In genomic region chr16:17518441-17518840, GRCh38 we compare ENCODE assay signal across 27 cellular contexts. TPM values are rescaled to one million over a fixed set of nuclear protein-coding genes. Genes with fewer than 3 reads are reported as not detected.
DNase-seq lines count a peak whose midpoint lies in the region; ATAC-seq, FAIRE-seq and TF ChIP-seq lines count a peak whose summit lies in the region.
"Had no signal": no experiment of that assay in that cellular context is flagged by ENCODE, and none has a peak within 500 bp of the region (broad histone marks: within the 10 kb centered on the region; RNA-seq: fewer than 3 reads in every experiment).

No MANE protein-coding gene starts in this region.

- H3K79me2 ChIP-seq in GM12878 (ENCODE audit: control insufficient read depth, insufficient read depth, low read length): no peaks in the 10 kb centered on the region

- RAD21 ChIA-PET in GM12878 (lab: Charles Lee; ENCODE audit: unreplicated experiment): no interaction called here

- POLR2A ChIA-PET in AG04450 (lab: Yijun Ruan, JAX) (interaction anchor here (1.0 kb wide), 1 partner anchor 313 kb away, joined by 4 read pairs; no protein-coding TSS in a partner anchor), GM12878 (lab: Charles Lee) (no interaction called here)

- WGBS in GM12878 (ENCODE audit: insufficient coverage, insufficient replicate concordance, low lambda C conversion rate, missing lambda C conversion rate): 37% methylated on average over 3 of the region's 3 CpGs

- ATAC-seq in GM12878: no peak
- ATAC-seq in foreskin keratinocyte: peak; percentile 61
- no peak for ATAC-seq in sciatic nerve
- no peak for ATAC-seq in GM19351 (IDR thresholded peaks at IDR 0.05; ENCODE audit: unreplicated experiment)
- ATAC-seq: left ventricle myocardium superior, upper lobe of right lung had no signal

- DNase-seq in AG04450 (ENCODE audit: low read depth, low spot score) (no peak), MG63 (peak; percentile 36), GM12878 (ENCODE audit: low read depth, low spot score) (no peak), foreskin keratinocyte (peak; percentile 43 to 70), sciatic nerve (ENCODE audit: low spot score) (no peak), NCI-H1436 treated with DMSO at 0.1 percent for 48 hours (lab: John Stamatoyannopoulos, UW) (no peak), DMS 273 treated with DMSO at 0.1 percent for 48 hours (lab: John Stamatoyannopoulos, UW) (no peak)
- DNase-seq: activated CD4-positive, alpha-beta T cell treated with anti-CD3 and anti-CD28 coated beads for 48 hours; activated naive CD8-positive, alpha-beta T cell treated with anti-CD3 and anti-CD28 coated beads, Interleukin-2, amount 10 ng/mL, durations not matched to agents 7 days and 5 days; C1 segment of cervical spinal cord; GF-D8; GOT3; head of caudate nucleus; left ventricle myocardium superior; NCI-H1930; NCI-H2227 treated with DMSO at 0.1 percent for 48 hours; NCI-H82; OCI-M1; small intestine; stimulated activated CD4-positive, alpha-beta T cell treated with anti-CD3 and anti-CD28 coated beads, Interleukin-4, amount 100 ng/mL, for 1 hour; upper lobe of right lung had no signal

- intact Hi-C loops in GM12878 (cut with micrococcal nuclease; ENCODE audit: unreplicated experiment): no loop called here
- intact Hi-C loops in sciatic nerve (cut with DNase I): no loop called here

- H3K27me3 ChIP-seq in AG04450 (ENCODE audit: control insufficient read depth, insufficient read depth, low read length) (no peaks in the 10 kb centered on the region), MG63 (no peaks in the 10 kb centered on the region), GM12878 (replicated peaks in 1 of 2; ENCODE audit: control insufficient read depth in 2 of 2, insufficient read depth in 2 of 2, low read length in 1 of 2) (no peaks in the 10 kb centered on the region; a peak in 1 of 4 replicates), foreskin keratinocyte (no peaks in the 10 kb centered on the region)
- H3K27me3 ChIP-seq: neural progenitor cell had no signal

- H3K9ac ChIP-seq in GM12878 (ENCODE audit: control insufficient read depth, insufficient read depth, low read length): no peak overlapping the region
- H3K9ac ChIP-seq: neural progenitor cell had no signal

- no peaks in the 10 kb centered on the region for H3K9me3 ChIP-seq in AG04450 (ENCODE audit: control insufficient read depth, insufficient read depth, low read length)
- peaks cover 5% of the 10 kb centered on the region; the same call in 1 of the 2 replicates for H3K9me3 ChIP-seq in MG63
- no peaks in the 10 kb centered on the region for H3K9me3 ChIP-seq in GM12878 (replicated peaks; ENCODE audit: control insufficient read depth, insufficient read depth, low read length)
- H3K9me3 ChIP-seq: prostate gland, upper lobe of right lung had no signal

- no TSS peak for BruUV-seq in GM12878 (replicated peaks; lab: Mats Ljungman, UMichigan)

- CTCF ChIA-PET in AG04450 (lab: Charles Lee): no interaction called here
- CTCF ChIA-PET in GM12878 (lab: Yijun Ruan, JAX): interaction anchor here (1.5 kb wide), 1 partner anchor 60 kb away, joined by 3 read pairs; no protein-coding TSS in a partner anchor

- no peak overlapping the region for H3K4me3 ChIP-seq in AG04450 (ENCODE audit: low read depth, low read length)
- H3K4me3 ChIP-seq in MG63: no peak overlapping the region
- no peak overlapping the region for H3K4me3 ChIP-seq in GM12878
- H3K4me3 ChIP-seq: neural progenitor cell, prostate gland, upper lobe of right lung had no signal

- H3K36me3 ChIP-seq in MG63: no peaks in the 10 kb centered on the region
- no peaks in the 10 kb centered on the region for H3K36me3 ChIP-seq in GM12878 (ENCODE audit: control insufficient read depth in 2 of 2, insufficient read depth in 2 of 2, low read length in 1 of 2)
- H3K36me3 ChIP-seq: neural progenitor cell, prostate gland, upper lobe of right lung had no signal

- H3K27ac ChIP-seq in AG04450 (ENCODE audit: low read depth, low read length): peak overlapping the region; percentile 78
- H3K27ac ChIP-seq in GM12878 (ENCODE audit: control insufficient read depth, insufficient read depth): no peak overlapping the region
- H3K27ac ChIP-seq in foreskin keratinocyte: no peak overlapping the region
- H3K27ac ChIP-seq: neural progenitor cell, prostate gland, upper lobe of right lung had no signal

- TF ChIP-seq POLR2A in GM12878 (IDR thresholded peaks at IDR 0.05; ENCODE audit: low read depth, low read length): no peak

- SMC1A ChIA-PET in GM12878 (lab: Charles Lee; ENCODE audit: uncharacterized antibody, unreplicated experiment): no interaction called here

- H3K4me2 ChIP-seq in GM12878 (ENCODE audit: control insufficient read depth, insufficient read depth): no peak overlapping the region
- H3K4me2 ChIP-seq: neural progenitor cell had no signal

- no peak for TF ChIP-seq CTCF in AG04450 (IDR thresholded peaks at IDR 0.05; ENCODE audit: low read depth, low read length)
- no peak for TF ChIP-seq CTCF in GM12878 (IDR thresholded peaks at IDR 0.05 in 2 of 3, conservative IDR thresholded peaks at IDR 0.05 in 1 of 3; ENCODE audit: control insufficient read depth in 2 of 3, extremely low read depth in 1 of 3, insufficient read depth in 1 of 3, low read depth in 3 of 3, low read length in 3 of 3)
- no peak for TF ChIP-seq CTCF in foreskin keratinocyte (conservative IDR thresholded peaks at IDR 0.05)

- no peak for TF ChIP-seq RAD21 in GM12878 (IDR thresholded peaks at IDR 0.05; ENCODE audit: insufficient read depth, low read depth, low read length)

- in situ Hi-C loops in GM12878 (cut with MboI): no loop called here

- H4K20me1 ChIP-seq in GM12878 (ENCODE audit: control insufficient read depth, insufficient read depth): no peaks in the 10 kb centered on the region

- TF ChIP-seq EP300 in GM12878 (IDR thresholded peaks at IDR 0.05; ENCODE audit: borderline replicate concordance in 1 of 2, control insufficient read depth in 1 of 2, low read depth in 2 of 2, low read length in 2 of 2): no peak

- H2AFZ ChIP-seq in GM12878 (ENCODE audit: control insufficient read depth, low read depth, low read length): no peak overlapping the region
- H2AFZ ChIP-seq: neural progenitor cell had no signal

- no peak for FAIRE-seq in GM12878 (lab: Jason Lieb, UNC)
- FAIRE-seq: A204.1, GM12891, GM19239, small intestine had no signal

- no peaks in the 10 kb centered on the region for H3K4me1 ChIP-seq in GM12878 (ENCODE audit: control insufficient read depth, insufficient read depth, low read length)
- H3K4me1 ChIP-seq in foreskin keratinocyte: peaks cover 29% of the 10 kb centered on the region
- H3K4me1 ChIP-seq: neural progenitor cell, prostate gland, upper lobe of right lung had no signal

TF ChIP-seq in GM12878, 131 proteins besides CTCF, POLR2A, EP300 and RAD21:
- TF ChIP-seq SREBF2 (IDR thresholded peaks at IDR 0.05; ENCODE audit: low read length): no peak
- TF ChIP-seq, protein P1, sequence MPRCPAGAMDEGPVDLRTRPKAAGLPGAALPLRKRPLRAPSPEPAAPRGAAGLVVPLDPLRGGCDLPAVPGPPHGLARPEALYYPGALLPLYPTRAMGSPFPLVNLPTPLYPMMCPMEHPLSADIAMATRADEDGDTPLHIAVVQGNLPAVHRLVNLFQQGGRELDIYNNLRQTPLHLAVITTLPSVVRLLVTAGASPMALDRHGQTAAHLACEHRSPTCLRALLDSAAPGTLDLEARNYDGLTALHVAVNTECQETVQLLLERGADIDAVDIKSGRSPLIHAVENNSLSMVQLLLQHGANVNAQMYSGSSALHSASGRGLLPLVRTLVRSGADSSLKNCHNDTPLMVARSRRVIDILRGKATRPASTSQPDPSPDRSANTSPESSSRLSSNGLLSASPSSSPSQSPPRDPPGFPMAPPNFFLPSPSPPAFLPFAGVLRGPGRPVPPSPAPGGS (IDR thresholded peaks at IDR 0.05; ENCODE audit: borderline replicate concordance, insufficient read depth, low read depth, low read length, poor library complexity, severe bottlenecking): peak; percentile 36

RNA-seq across cellular contexts. Expression of gene XYLT1, which starts 47.7 kb away (rescaled TPM):
- polyA plus RNA-seq in AG04450 (2011; rRNA removed) (6.7 and 9.2 TPM in 2 replicates), GM12878 (2011; rRNA removed) (5.4 and 6.8 TPM in 2 replicates), GM12878 (2014; fragmentation: Illumina TruSeq; extraction: Trizol) (5.8 and 6.9 TPM in 2 replicates), GM12878 (2014; fragmentation: Nextera tagmentation; extraction: Ambion mirVana) (1 to 10 TPM in 1 of 2 experiments, under 1 TPM in 1; 0.88 to 1.1 TPM), GM12878 (2014; rRNA removed) (4.9 and 5.0 TPM in 2 replicates), GM12878 (2016; fragmentation: Nextera tagmentation; extraction: Ambion mirVana) (1 to 10 TPM; 2.9 to 3.2 TPM), foreskin keratinocyte (2.4 and 3.2 TPM in 2 replicates)
- 27.7 and 36.1 TPM in 2 replicates for polyA minus RNA-seq in AG04450 (2011; rRNA and poly(A)+ RNA removed)
- total RNA-seq in MG63 (2014; rRNA removed; shearing (Covaris generic); ENCODE audit: low replicate concordance): 6.6 and 7.3 TPM in 2 replicates
- total RNA-seq in GM12878 (2013; cell fraction: nucleolus; rRNA removed): 112 and 126 TPM in 2 replicates
- total RNA-seq in GM12878 (2014; rRNA removed) (5.6 and 7.1 TPM in 2 replicates), GM12878 (2014; rRNA removed; fragmentation: Illumina TruSeq; extraction: Trizol) (7.7 and 7.8 TPM in 2 replicates), GM12878 (2021) (13.2 and 14.8 TPM in 2 replicates), foreskin keratinocyte (11.5 and 21.9 TPM in 2 replicates), sciatic nerve (17.3 TPM)
- 3.0 TPM for polyA plus RNA-seq in GM12878 (2011; ENCODE audit: low read depth)
- polyA plus RNA-seq in GM12878 (2011; cell fraction: cytosol; rRNA removed): 7.2 and 8.6 TPM in 2 replicates
- polyA plus RNA-seq in GM12878 (2011; cell fraction: nucleus; rRNA removed): 12.2 and 13.9 TPM in 2 replicates
- 2.4 and 4.1 TPM in 2 replicates for polyA plus RNA-seq in GM12878 (2012)
- polyA minus RNA-seq in GM12878 (2011; rRNA and poly(A)+ RNA removed): 32.4 and 49.0 TPM in 2 replicates
- polyA minus RNA-seq in GM12878 (2011; cell fraction: cytosol; rRNA and poly(A)+ RNA removed): 8.1 and 8.3 TPM in 2 replicates
- 29.5 and 43.6 TPM in 2 replicates for polyA minus RNA-seq in GM12878 (2011; cell fraction: nucleus; rRNA and poly(A)+ RNA removed)

Comparison
In these comparisons a context has a peak if more than half of its experiments do, and no peak if none do; other contexts are left out.
1. DNase-seq: peak in MG63 (single experiment) and foreskin keratinocyte (2 of 2); none in AG04450 (single experiment), GM12878 (single experiment), sciatic nerve (single experiment), NCI-H1436 treated with DMSO at 0.1 percent for 48 hours (single experiment) and DMS 273 treated with DMSO at 0.1 percent for 48 hours (single experiment).